In genomic region chrX:154074199-154074598, GRCh38 we compare ENCODE assay signal across 11 cellular contexts. TPM values are rescaled to one million over a fixed set of nuclear protein-coding genes. Genes with fewer than 3 reads are reported as not detected.
DNase-seq lines count a peak whose midpoint lies in the region; ATAC-seq and TF ChIP-seq lines count a peak whose summit lies in the region.
"Had no signal": no experiment of that assay in that cellular context is flagged by ENCODE, and none has a peak within 500 bp of the region (broad histone marks: within the 10 kb centered on the region; RNA-seq: fewer than 3 reads in every experiment).

No MANE protein-coding gene starts in this region.

- H3K27ac ChIP-seq in epithelial cell of prostate = peak overlapping the region; percentile 30
- H3K27ac ChIP-seq in neuronal stem cell (replicated peaks; ENCODE audit: low read length) = peak overlapping the region; percentile 40
- H3K27ac ChIP-seq in gastrocnemius medialis = peak overlapping the region in 1 of 4 donors; percentile 34
- H3K27ac ChIP-seq in A673 (ENCODE audit: low read depth, low read length, poor library complexity, severe bottlenecking) = no peak overlapping the region

- H2AFZ ChIP-seq in neuronal stem cell (ENCODE audit: low read length) = no peak overlapping the region

- intact Hi-C loops in gastrocnemius medialis (cut with DNase I; ENCODE audit: low total_unique reads) (no loop called here), A673 (cut with micrococcal nuclease; ENCODE audit: unreplicated experiment) (no loop called here)

- no peak overlapping the region for H3K4me3 ChIP-seq in neuronal stem cell (ENCODE audit: low read length in 2 of 2)
- H3K4me3 ChIP-seq in gastrocnemius medialis = no peak overlapping the region
- no peak overlapping the region for H3K4me3 ChIP-seq in A673 (ENCODE audit: low read depth, low read length, poor library complexity, severe bottlenecking)
- H3K4me3 ChIP-seq: lung had no signal

- H2BK15ac ChIP-seq in neuronal stem cell (ENCODE audit: low read length) = no peak overlapping the region

- no peak overlapping the region for H3K23ac ChIP-seq in neuronal stem cell (ENCODE audit: low read depth, low read length, poor library complexity)

- no peak overlapping the region for H3K14ac ChIP-seq in neuronal stem cell (ENCODE audit: low read length)

- H3K79me1 ChIP-seq in neuronal stem cell (ENCODE audit: low read depth, low read length) = no peaks in the 10 kb centered on the region

- no peak overlapping the region for H2BK12ac ChIP-seq in neuronal stem cell (ENCODE audit: low read length)

- in situ Hi-C loops in gastrocnemius medialis (cut with MboI; ENCODE audit: low sequenced_read_pairs in 4 of 4) = loop anchor here in 1 of 4 donors (25.0 kb wide), 1 partner anchor 112 kb away; the partner anchor contains the start of genes HCFC1 and TMEM187

- peak; percentile 65 for DNase-seq in ELF-1 (ENCODE audit: low read depth, low spot score)
- peak; percentile 81 for DNase-seq in NCI-H226
- no peak for DNase-seq in epithelial cell of prostate (ENCODE audit: low read depth, low spot score)
- no peak for DNase-seq in neuronal stem cell (ENCODE audit: low spot score)
- DNase-seq in gastrocnemius medialis = no peak
- DNase-seq in NCI-H526 treated with DMSO at 0.1 percent for 48 hours (lab: John Stamatoyannopoulos, UW) = no peak
- no peak for DNase-seq in A673 (ENCODE audit: low spot score)
- DNase-seq in NCI-H2196 treated with DMSO at 0.1 percent for 48 hours (lab: John Stamatoyannopoulos, UW; ENCODE audit: unreplicated experiment) = no peak
- DNase-seq: NCI-H1694, RPMI8226 had no signal

- POLR2A ChIA-PET in A673 (lab: Charles Lee; ENCODE audit: low non-redundant PET) = no interaction called here

- no peak overlapping the region for H4K8ac ChIP-seq in neuronal stem cell (ENCODE audit: low read depth, low read length)

- H2AK5ac ChIP-seq in neuronal stem cell (ENCODE audit: low read depth, low read length) = no peak overlapping the region

- peaks cover 0 to 15% of the 10 kb centered on the region in 2 donors for H3K36me3 ChIP-seq in neuronal stem cell (replicated peaks in 1 of 2; ENCODE audit: control insufficient read depth in 2 of 2, insufficient read depth in 2 of 2, low read length in 2 of 2)
- H3K36me3 ChIP-seq in gastrocnemius medialis = no peaks in the 10 kb centered on the region
- peaks cover 4% of the 10 kb centered on the region for H3K36me3 ChIP-seq in A673 (ENCODE audit: insufficient read depth, low read length, poor library complexity, severe bottlenecking)

- H3K4me1 ChIP-seq in neuronal stem cell (ENCODE audit: control insufficient read depth in 2 of 2, insufficient read depth in 1 of 2, low read depth in 1 of 2, low read length in 2 of 2) (peaks cover 0 to 4% of the 10 kb centered on the region in 2 donors), gastrocnemius medialis (peaks cover 17 to 22% of the 10 kb centered on the region in 2 donors), A673 (ENCODE audit: insufficient read depth, low read length, poor library complexity, severe bottlenecking) (no peaks in the 10 kb centered on the region)

- no TSS peak for BruUV-seq in A673 (replicated peaks; lab: Mats Ljungman, UMichigan)

- no peak for ATAC-seq in gastrocnemius medialis

- no peak overlapping the region for H3K4me2 ChIP-seq in neuronal stem cell (ENCODE audit: insufficient read depth, low read length, poor library complexity, severe bottlenecking)

- CTCF ChIA-PET in A673 (lab: Charles Lee) = no interaction called here

- no peak overlapping the region for H2BK120ac ChIP-seq in neuronal stem cell (ENCODE audit: low read depth, low read length)

- no peak overlapping the region for H3K18ac ChIP-seq in neuronal stem cell (ENCODE audit: low read length)

- no peak for TF ChIP-seq POLR2A in gastrocnemius medialis (IDR thresholded peaks at IDR 0.05)

- TF ChIP-seq CTCF in gastrocnemius medialis (IDR thresholded peaks at IDR 0.05 in 4 of 5, conservative IDR thresholded peaks at IDR 0.05 in 1 of 5) = no peak
- no peak for TF ChIP-seq CTCF in A673 (conservative IDR thresholded peaks at IDR 0.05; ENCODE audit: low read depth, low read length)

- whole genome bisulfite sequencing in neuronal stem cell (ENCODE audit: extremely low coverage in 2 of 2, insufficient read length in 2 of 2, insufficient replicate concordance in 1 of 2), 2 donors = no CpG with 5 or more reads among the region's 3 CpGs

- no peak overlapping the region for H2BK5ac ChIP-seq in neuronal stem cell (ENCODE audit: low read length)

- H4K91ac ChIP-seq in neuronal stem cell (ENCODE audit: low read depth, low read length, poor library complexity) = no peak overlapping the region

- H3K9ac ChIP-seq in neuronal stem cell (ENCODE audit: low read depth, low read length, poor library complexity) = no peak overlapping the region

- H3K9me3 ChIP-seq in neuronal stem cell (replicated peaks in 1 of 2; ENCODE audit: control insufficient read depth in 2 of 2, insufficient read depth in 1 of 2, low read depth in 1 of 2, low read length in 2 of 2) = no peaks in the 10 kb centered on the region
- H3K9me3 ChIP-seq in gastrocnemius medialis = no peaks in the 10 kb centered on the region
- H3K9me3 ChIP-seq in A673 (ENCODE audit: low read depth, low read length, poor library complexity, severe bottlenecking) = no peaks in the 10 kb centered on the region

- H3K27me3 ChIP-seq in neuronal stem cell (ENCODE audit: control insufficient read depth in 3 of 3, insufficient read depth in 3 of 3, low read depth in 1 of 3, low read length in 3 of 3) (peaks cover 0 to 12% (median 0%) of the 10 kb centered on the region in 3 experiments), gastrocnemius medialis (no peaks in the 10 kb centered on the region), A673 (replicated peaks; ENCODE audit: insufficient read depth, low read depth, low read length, poor library complexity) (no peaks in the 10 kb centered on the region)

- H3K4ac ChIP-seq in neuronal stem cell (ENCODE audit: low read length) = no peak overlapping the region

RNA-seq across cellular contexts. Expression of gene MECP2, which starts 23.3 kb away (rescaled TPM):
- polyA plus RNA-seq in neuronal stem cell (2013, experiment 1 of 2) = 22.8 TPM
- 23.1 TPM for polyA plus RNA-seq in neuronal stem cell (2013, experiment 2 of 2)
- 10 to 100 TPM; 39.0 to 63.2 (median 45.2) TPM for total RNA-seq in gastrocnemius medialis
- total RNA-seq in A673 (2021) = 51.9 and 52.8 TPM in 2 replicates

RNA-seq across cellular contexts. Expression of gene IRAK1, which starts 54.5 kb away (rescaled TPM):
- 33.3 TPM for polyA plus RNA-seq in neuronal stem cell (2013, experiment 1 of 2)
- polyA plus RNA-seq in neuronal stem cell (2013, experiment 2 of 2) = 32.7 TPM
- 100 to 1,000 TPM in 3 of 4 donors, 10 to 100 TPM in 1; 73.9 to 157 (median 115) TPM for total RNA-seq in gastrocnemius medialis
- 118 and 147 TPM in 2 replicates for total RNA-seq in A673 (2021)

Comparison
In these comparisons a context has a peak if more than half of its experiments do, and no peak if none do; other contexts are left out.
1. DNase-seq: peak in ELF-1 (single experiment) and NCI-H226 (single experiment); none in epithelial cell of prostate (single experiment), neuronal stem cell (single experiment), gastrocnemius medialis (0 of 2), NCI-H526 treated with DMSO at 0.1 percent for 48 hours (single experiment), A673 (single experiment) and NCI-H2196 treated with DMSO at 0.1 percent for 48 hours (single experiment).